ENCODE assay signal across 1 cellular context in genomic region chr19:835201-835810, GRCh38.
A peak's percentile ranks its signal among the peaks of the same experiment; 100 is the strongest.
TF ChIP-seq lines count a peak whose summit lies in the region.

No MANE protein-coding gene starts in this region.

TF ChIP-seq in HepG2, 621 proteins besides CTCF, POLR2A, EP300 and RAD21:
- TF ChIP-seq, protein P1, sequence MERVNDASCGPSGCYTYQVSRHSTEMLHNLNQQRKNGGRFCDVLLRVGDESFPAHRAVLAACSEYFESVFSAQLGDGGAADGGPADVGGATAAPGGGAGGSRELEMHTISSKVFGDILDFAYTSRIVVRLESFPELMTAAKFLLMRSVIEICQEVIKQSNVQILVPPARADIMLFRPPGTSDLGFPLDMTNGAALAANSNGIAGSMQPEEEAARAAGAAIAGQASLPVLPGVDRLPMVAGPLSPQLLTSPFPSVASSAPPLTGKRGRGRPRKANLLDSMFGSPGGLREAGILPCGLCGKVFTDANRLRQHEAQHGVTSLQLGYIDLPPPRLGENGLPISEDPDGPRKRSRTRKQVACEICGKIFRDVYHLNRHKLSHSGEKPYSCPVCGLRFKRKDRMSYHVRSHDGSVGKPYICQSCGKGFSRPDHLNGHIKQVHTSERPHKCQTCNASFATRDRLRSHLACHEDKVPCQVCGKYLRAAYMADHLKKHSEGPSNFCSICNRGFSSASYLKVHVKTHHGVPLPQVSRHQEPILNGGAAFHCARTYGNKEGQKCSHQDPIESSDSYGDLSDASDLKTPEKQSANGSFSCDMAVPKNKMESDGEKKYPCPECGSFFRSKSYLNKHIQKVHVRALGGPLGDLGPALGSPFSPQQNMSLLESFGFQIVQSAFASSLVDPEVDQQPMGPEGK (CRISPR knock-in tag; IDR thresholded peaks at IDR 0.05): 0 out of 2 replicates have a peak, but pooled peaks have one; percentile 35
- TF ChIP-seq NKX3-1 (CRISPR knock-in tag; IDR thresholded peaks at IDR 0.05) (no peak), FOXK1 (CRISPR knock-in tag; IDR thresholded peaks at IDR 0.05; ENCODE audit: borderline replicate concordance, low read depth) (no peak), SAP130 (CRISPR knock-in tag; IDR thresholded peaks at IDR 0.05; ENCODE audit: low read depth) (no peak)
